19 cellular contexts compared by ENCODE assay signal in genomic region chr6:105397987-105398386, GRCh38. TPM values are rescaled to one million over a fixed set of nuclear protein-coding genes. Genes with fewer than 3 reads are reported as not detected.
DNase-seq lines count a peak whose midpoint lies in the region; ATAC-seq lines count a peak whose summit lies in the region.
"Had no signal": no experiment of that assay in that cellular context is flagged by ENCODE, and none has a peak within 500 bp of the region (broad histone marks: within the 10 kb centered on the region; RNA-seq: fewer than 3 reads in every experiment).

No MANE protein-coding gene starts in this region.

- CTCF ChIA-PET in naive thymus-derived CD4-positive, alpha-beta T cell (lab: Charles Lee): interaction anchor here (0.6 to 1.3 kb wide), 2 partner anchors 9 to 13 kb away, joined by 3 to 4 read pairs; no protein-coding TSS in a partner anchor

- ATAC-seq in activated naive CD8-positive, alpha-beta T cell treated with anti-CD3 and anti-CD28 coated beads, Interleukin-2, amount 50 U/mL, for 24 hours: peak; percentile 6
- no peak for ATAC-seq in naive thymus-derived CD4-positive, alpha-beta T cell
- ATAC-seq in GM21423 (IDR thresholded peaks at IDR 0.05; ENCODE audit: unreplicated experiment): no peak
- ATAC-seq: GM12878, right cardiac atrium had no signal

- intact Hi-C loops in naive thymus-derived CD4-positive, alpha-beta T cell (cut with micrococcal nuclease): no loop called here

- H3K27me3 ChIP-seq in naive thymus-derived CD4-positive, alpha-beta T cell (ENCODE audit: control insufficient read depth in 2 of 2, insufficient read depth in 2 of 2, low read length in 2 of 2): no peaks in the 10 kb centered on the region
- H3K27me3 ChIP-seq: thyroid gland had no signal

- POLR2A ChIA-PET in naive thymus-derived CD4-positive, alpha-beta T cell (lab: Charles Lee): no interaction called here

- no peak overlapping the region for H3K4me3 ChIP-seq in naive thymus-derived CD4-positive, alpha-beta T cell (ENCODE audit: low read length)
- H3K4me3 ChIP-seq: GM12878, thyroid gland had no signal

- H3K36me3 Mint-ChIP-seq in activated naive CD8-positive, alpha-beta T cell treated with anti-CD3 and anti-CD28 coated beads, Interleukin-2, amount 50 U/mL, for 24 hours (ENCODE audit: low read depth): peaks cover 22% of the 10 kb centered on the region
- H3K36me3 Mint-ChIP-seq in naive thymus-derived CD4-positive, alpha-beta T cell: peaks cover 5 to 24% (median 13%) of the 10 kb centered on the region in 5 donors

- H3K4me3 Mint-ChIP-seq in activated naive CD8-positive, alpha-beta T cell treated with anti-CD3 and anti-CD28 coated beads, Interleukin-2, amount 50 U/mL, for 24 hours: no peak overlapping the region
- peak overlapping the region in 9 of 10 donors; percentile 7 to 98 (median 55) for H3K4me3 Mint-ChIP-seq in naive thymus-derived CD4-positive, alpha-beta T cell

- H3K36me3 ChIP-seq in naive thymus-derived CD4-positive, alpha-beta T cell (ENCODE audit: control insufficient read depth in 2 of 3, insufficient read depth in 3 of 3, low read length in 3 of 3): peaks cover 0 to 19% (median 6%) of the 10 kb centered on the region in 3 experiments

- peaks cover 34 to 37% of the 10 kb centered on the region in 2 donors for H3K4me1 ChIP-seq in naive thymus-derived CD4-positive, alpha-beta T cell (ENCODE audit: control insufficient read depth in 2 of 2, insufficient read depth in 2 of 2, low read length in 2 of 2)

- H3K27ac Mint-ChIP-seq in activated naive CD8-positive, alpha-beta T cell treated with anti-CD3 and anti-CD28 coated beads, Interleukin-2, amount 50 U/mL, for 24 hours: no peak overlapping the region
- peak overlapping the region in 3 of 9 donors; percentile 19 to 56 (median 48) for H3K27ac Mint-ChIP-seq in naive thymus-derived CD4-positive, alpha-beta T cell

- DNase-seq in NCI-H748 (lab: John Stamatoyannopoulos, UW; ENCODE audit: unreplicated experiment) (peak; percentile 33), NCI-H748 treated with DMSO at 0.1 percent for 48 hours (lab: John Stamatoyannopoulos, UW) (no peak), ELF-1 (ENCODE audit: low read depth, low spot score) (peak; percentile 60), NCI-H1436 (lab: John Stamatoyannopoulos, UW) (no peak), SHP77 (lab: John Stamatoyannopoulos, UW) (no peak)
- no peak for DNase-seq in activated naive CD8-positive, alpha-beta T cell treated with anti-CD3 and anti-CD28 coated beads, Interleukin-2, amount 50 U/mL, for 24 hours
- DNase-seq in naive thymus-derived CD4-positive, alpha-beta T cell: no peak
- DNase-seq: activated T-cell treated with anti-CD3 and anti-CD28 coated beads, Interleukin-2, amount 50 U/mL, for 1 hour; foreskin melanocyte; HCEC 1CT; MM.1S; right cardiac atrium; SIG-M5; stimulated activated CD4-positive, alpha-beta T cell treated with anti-CD3 and anti-CD28 coated beads, Interleukin-2, amount 100 ng/mL, for 48 hours; stimulated activated CD8-positive, alpha-beta memory T cell treated with anti-CD3 and anti-CD28 coated beads, Interleukin-4, amount 100 ng/mL, for 48 hours; thyroid gland had no signal

- H3K9me3 ChIP-seq in naive thymus-derived CD4-positive, alpha-beta T cell (ENCODE audit: control insufficient read depth in 2 of 3, low read length in 3 of 3): no peaks in the 10 kb centered on the region
- H3K9me3 ChIP-seq: thyroid gland had no signal

- H3K27ac ChIP-seq in naive thymus-derived CD4-positive, alpha-beta T cell (ENCODE audit: low read depth, low read length): no peak overlapping the region
- H3K27ac ChIP-seq: C4-2B, thyroid gland had no signal

- H3K27me3 Mint-ChIP-seq in activated naive CD8-positive, alpha-beta T cell treated with anti-CD3 and anti-CD28 coated beads, Interleukin-2, amount 50 U/mL, for 24 hours: no peaks in the 10 kb centered on the region
- H3K27me3 Mint-ChIP-seq in naive thymus-derived CD4-positive, alpha-beta T cell: no peaks in the 10 kb centered on the region

- peaks cover 49% of the 10 kb centered on the region for H3K4me1 Mint-ChIP-seq in activated naive CD8-positive, alpha-beta T cell treated with anti-CD3 and anti-CD28 coated beads, Interleukin-2, amount 50 U/mL, for 24 hours
- peaks cover 44 to 56% (median 50%) of the 10 kb centered on the region in 7 donors for H3K4me1 Mint-ChIP-seq in naive thymus-derived CD4-positive, alpha-beta T cell

- H3K9me3 Mint-ChIP-seq in activated naive CD8-positive, alpha-beta T cell treated with anti-CD3 and anti-CD28 coated beads, Interleukin-2, amount 50 U/mL, for 24 hours: no peaks in the 10 kb centered on the region
- H3K9me3 Mint-ChIP-seq in naive thymus-derived CD4-positive, alpha-beta T cell: no peaks in the 10 kb centered on the region

RNA-seq across cellular contexts. Expression of gene PREP, which starts 4.9 kb away (rescaled TPM):
- 10 to 100 TPM; 22.2 to 46.7 (median 32.1) TPM for total RNA-seq in naive thymus-derived CD4-positive, alpha-beta T cell
- polyA plus RNA-seq in naive thymus-derived CD4-positive, alpha-beta T cell: 10 to 100 TPM; 40.0 to 51.1 TPM

Comparison
In these comparisons a context has a peak if more than half of its experiments do, and no peak if none do; other contexts are left out.
1. DNase-seq: peak in NCI-H748 (single experiment) and ELF-1 (single experiment); none in NCI-H748 treated with DMSO at 0.1 percent for 48 hours (single experiment), activated naive CD8-positive, alpha-beta T cell treated with anti-CD3 and anti-CD28 coated beads, Interleukin-2, amount 50 U/mL, for 24 hours (single experiment), naive thymus-derived CD4-positive, alpha-beta T cell (0 of 9), NCI-H1436 (single experiment) and SHP77 (0 of 2).